In the genomic region with DNA sequence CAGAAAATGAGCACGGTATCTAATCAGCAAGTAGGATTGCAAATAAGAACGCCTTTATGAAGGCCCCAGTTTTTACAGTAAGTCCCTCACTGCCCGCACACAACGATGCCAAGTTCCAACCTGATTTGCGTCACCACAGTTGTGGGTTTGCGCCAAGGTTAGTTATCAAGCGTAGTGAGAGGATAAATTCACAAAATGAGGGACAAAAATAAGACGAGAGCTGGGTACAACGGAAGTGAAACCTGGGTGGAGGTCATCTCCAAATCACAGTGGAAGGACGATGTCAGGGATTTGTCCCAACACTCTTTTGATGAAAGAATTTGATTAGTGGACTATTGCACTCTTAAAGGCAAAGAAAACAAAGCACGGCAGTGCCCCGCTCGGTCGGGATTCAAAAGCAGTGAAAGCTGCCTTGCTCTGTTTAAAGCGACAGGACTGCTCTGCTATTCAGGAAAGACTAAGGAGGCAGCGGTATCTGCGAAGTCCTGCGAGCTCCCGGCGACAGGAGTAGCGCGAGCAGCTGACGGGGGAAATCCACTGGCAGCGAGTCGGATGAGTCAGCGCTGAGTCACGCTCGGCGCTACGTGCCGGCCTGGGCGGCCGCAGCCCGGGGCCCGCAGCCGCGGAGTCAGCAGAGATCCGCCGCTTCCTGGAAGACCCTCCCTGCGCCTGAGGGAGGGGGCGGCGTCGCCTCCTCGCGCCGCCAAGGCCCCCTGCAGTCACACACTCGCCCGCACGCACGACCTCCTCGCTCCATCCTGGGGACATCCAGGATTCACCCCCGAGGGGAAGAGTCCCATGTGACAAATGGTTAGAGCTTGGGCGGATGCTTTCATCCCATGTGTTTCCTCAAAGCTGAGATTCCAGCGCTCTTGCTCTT, we compare ENCODE assay signal across 8 cellular contexts.
A peak's percentile ranks its signal among the peaks of the same experiment; 100 is the strongest.
DNase-seq lines count a peak whose midpoint lies in the region; ATAC-seq and TF ChIP-seq lines count a peak whose summit lies in the region.

No MANE protein-coding gene starts in this region.

- H3K27me3 ChIP-seq in Panc1 (ENCODE audit: control insufficient read depth, insufficient read depth, low read length): no peaks in the 10 kb centered on the region
- H3K27me3 ChIP-seq in fibroblast of lung (ENCODE audit: control insufficient read depth, insufficient read depth, low read length): no peaks in the 10 kb centered on the region
- no peaks in the 10 kb centered on the region for H3K27me3 ChIP-seq in naive thymus-derived CD4-positive, alpha-beta T cell (ENCODE audit: control insufficient read depth in 2 of 2, insufficient read depth in 2 of 2, low read length in 2 of 2)

- H3K27ac ChIP-seq in Panc1 (ENCODE audit: low read length) (peak overlapping the region; percentile 98), fibroblast of lung (ENCODE audit: insufficient read depth, low read length) (peak overlapping the region; percentile 100)
- H3K27ac ChIP-seq in naive thymus-derived CD4-positive, alpha-beta T cell (ENCODE audit: low read depth, low read length): peak overlapping the region; percentile 41

- peak overlapping the region; percentile 78 for H2AFZ ChIP-seq in fibroblast of lung (ENCODE audit: low read length)

- in situ Hi-C loops in Panc1 (cut with HindIII; ENCODE audit: low pct_unique_long_range_greater_than_20kb, low sequenced_read_pairs): no loop called here

- H3K9ac ChIP-seq in fibroblast of lung (ENCODE audit: insufficient read depth, low read length): peak overlapping the region; percentile 88

- peaks cover 17% of the 10 kb centered on the region for H3K4me1 ChIP-seq in Panc1 (ENCODE audit: control insufficient read depth, insufficient read depth, low read length)
- peaks cover 10% of the 10 kb centered on the region for H3K4me1 ChIP-seq in fibroblast of lung (ENCODE audit: control insufficient read depth, extremely low read depth, insufficient read depth, low read length)
- peaks cover 0 to 4% of the 10 kb centered on the region in 2 donors for H3K4me1 ChIP-seq in naive thymus-derived CD4-positive, alpha-beta T cell (ENCODE audit: control insufficient read depth in 2 of 2, insufficient read depth in 2 of 2, low read length in 2 of 2)

- intact Hi-C loops in Panc1 (cut with micrococcal nuclease; ENCODE audit: unreplicated experiment): loop anchor here (1.0 kb wide), 1 partner anchor 100 kb away; no protein-coding TSS in a partner anchor
- intact Hi-C loops in naive thymus-derived CD4-positive, alpha-beta T cell (cut with micrococcal nuclease): loop anchor here (1.0 to 5.0 kb wide), 11 partner anchors 10 to 871 kb away; a partner anchor contains a TSS

- CTCF ChIA-PET in Panc1 (lab: Charles Lee): interaction anchor here (0.6 to 0.7 kb wide), 2 partner anchors 20 to 98 kb away, joined by 7 read pairs; no protein-coding TSS in a partner anchor
- CTCF ChIA-PET in naive thymus-derived CD4-positive, alpha-beta T cell (lab: Charles Lee): interaction anchor here (0.6 to 3.1 kb wide), 4 partner anchors 60 to 104 kb away, joined by 3 to 16 read pairs (median 3); a partner anchor contains a TSS

- H3K4me1 Mint-ChIP-seq in naive thymus-derived CD4-positive, alpha-beta T cell: peaks cover 13 to 34% (median 23%) of the 10 kb centered on the region in 7 donors
- H3K4me1 Mint-ChIP-seq in stimulated activated memory B cell treated with anti-CD40 and anti-IgM and Interleukin-4, amounts not matched to agents 10 μg/mL and 1 μg/mL and 100 μg/mL, for 72 hours: peaks cover 25% of the 10 kb centered on the region

- peak overlapping the region; percentile 74 to 94 (median 91) for H3K27ac Mint-ChIP-seq in naive thymus-derived CD4-positive, alpha-beta T cell
- H3K27ac Mint-ChIP-seq in stimulated activated memory B cell treated with anti-CD40 and anti-IgM and Interleukin-4, amounts not matched to agents 10 μg/mL and 1 μg/mL and 100 μg/mL, for 72 hours: peak overlapping the region; percentile 76

- peak overlapping the region; percentile 88 to 99 (median 92) for H3K4me3 Mint-ChIP-seq in naive thymus-derived CD4-positive, alpha-beta T cell
- H3K4me3 Mint-ChIP-seq in stimulated activated memory B cell treated with anti-CD40 and anti-IgM and Interleukin-4, amounts not matched to agents 10 μg/mL and 1 μg/mL and 100 μg/mL, for 72 hours: peak overlapping the region; percentile 77

- H3K4me3 ChIP-seq in Panc1 (ENCODE audit: low read depth in 2 of 2, low read length in 2 of 2) (peak overlapping the region; percentile 52 to 68), fibroblast of lung (replicated peaks in 1 of 4; ENCODE audit: control extremely low read depth in 1 of 4, insufficient read depth in 1 of 4, low read depth in 3 of 4, low read length in 4 of 4) (peak overlapping the region; percentile 58 to 77 (median 62))
- H3K4me3 ChIP-seq in naive thymus-derived CD4-positive, alpha-beta T cell (ENCODE audit: low read length): peak overlapping the region; percentile 76

- peaks cover 0 to 13% (median 0%) of the 10 kb centered on the region in 5 donors for H3K27me3 Mint-ChIP-seq in naive thymus-derived CD4-positive, alpha-beta T cell
- H3K27me3 Mint-ChIP-seq in stimulated activated memory B cell treated with anti-CD40 and anti-IgM and Interleukin-4, amounts not matched to agents 10 μg/mL and 1 μg/mL and 100 μg/mL, for 72 hours: peaks cover 8% of the 10 kb centered on the region

- peak overlapping the region; percentile 100 for H3K4me2 ChIP-seq in fibroblast of lung (ENCODE audit: extremely low read depth, insufficient read depth, low read length)

- no peaks in the 10 kb centered on the region for H3K36me3 ChIP-seq in Panc1 (ENCODE audit: control insufficient read depth, insufficient read depth, low read length)
- H3K36me3 ChIP-seq in fibroblast of lung (ENCODE audit: control insufficient read depth, insufficient read depth, low read length): no peaks in the 10 kb centered on the region
- H3K36me3 ChIP-seq in naive thymus-derived CD4-positive, alpha-beta T cell (ENCODE audit: control insufficient read depth in 2 of 3, insufficient read depth in 3 of 3, low read length in 3 of 3): no peaks in the 10 kb centered on the region

- H3K79me2 ChIP-seq in fibroblast of lung (ENCODE audit: control insufficient read depth, insufficient read depth, low read length): no peaks in the 10 kb centered on the region

- DNase-seq in DMS153 (lab: John Stamatoyannopoulos, UW) (peak; percentile 60), HuH-7.5 (ENCODE audit: low spot score) (peak; percentile 79), Panc1 (ENCODE audit: low read depth, low spot score) (peak; percentile 93), fibroblast of lung (ENCODE audit: low read depth in 2 of 2) (peak; percentile 97 to 98)
- DNase-seq in activated T-helper 1 cell treated with anti-CD3 and anti-CD28 coated beads, Interleukin-2, amount 50 U/mL, for 16 hours (ENCODE audit: low read depth in 1 of 2, low spot score in 1 of 2): peak; percentile 69 to 81
- DNase-seq in naive thymus-derived CD4-positive, alpha-beta T cell: peak; percentile 45 to 89 (median 63)

- peaks cover 0 to 21% (median 6%) of the 10 kb centered on the region in 5 donors for H3K36me3 Mint-ChIP-seq in naive thymus-derived CD4-positive, alpha-beta T cell
- peaks cover 5% of the 10 kb centered on the region for H3K36me3 Mint-ChIP-seq in stimulated activated memory B cell treated with anti-CD40 and anti-IgM and Interleukin-4, amounts not matched to agents 10 μg/mL and 1 μg/mL and 100 μg/mL, for 72 hours

- H3K9me3 Mint-ChIP-seq in naive thymus-derived CD4-positive, alpha-beta T cell: peaks cover 0 to 11% (median 5%) of the 10 kb centered on the region in 11 donors
- peaks cover 7% of the 10 kb centered on the region for H3K9me3 Mint-ChIP-seq in stimulated activated memory B cell treated with anti-CD40 and anti-IgM and Interleukin-4, amounts not matched to agents 10 μg/mL and 1 μg/mL and 100 μg/mL, for 72 hours

- BruUV-seq in Panc1 (replicated peaks; lab: Mats Ljungman, UMichigan): TSS peak; percentile 99

- ATAC-seq in GM21528 (IDR thresholded peaks at IDR 0.05; ENCODE audit: low FRiP score, unreplicated experiment) (peak; percentile 96), Panc1 (peak; percentile 98)
- peak; percentile 90 for ATAC-seq in naive thymus-derived CD4-positive, alpha-beta T cell
- peak; percentile 94 for ATAC-seq in stimulated activated memory B cell treated with anti-CD40 and anti-IgM and Interleukin-4, amounts not matched to agents 10 μg/mL and 1 μg/mL and 100 μg/mL, for 72 hours

- TF ChIP-seq CTCF in Panc1 (IDR thresholded peaks at IDR 0.05) (no peak), fibroblast of lung (conservative IDR thresholded peaks at IDR 0.05 in 1 of 2, IDR thresholded peaks at IDR 0.05 in 1 of 2; ENCODE audit: low read depth in 1 of 2, low read length in 2 of 2) (no peak)

- H4K20me1 ChIP-seq in fibroblast of lung (ENCODE audit: control insufficient read depth, extremely low read depth, insufficient read depth, low read length): no peaks in the 10 kb centered on the region

- POLR2A ChIA-PET in Panc1 (lab: Charles Lee): interaction anchor here (0.6 to 1.4 kb wide), 7 partner anchors 18 to 103 kb away, joined by 3 to 14 read pairs (median 7); a partner anchor contains a TSS
- POLR2A ChIA-PET in naive thymus-derived CD4-positive, alpha-beta T cell (lab: Charles Lee): interaction anchor here (0.6 to 4.5 kb wide), 8 partner anchors 22 to 342 kb away, joined by 3 to 48 read pairs (median 6); a partner anchor contains a TSS

- H3K9me3 ChIP-seq in Panc1 (ENCODE audit: control insufficient read depth, insufficient read depth, low read depth, low read length): peaks cover 8% of the 10 kb centered on the region; the same call in 1 of the 2 replicates
- H3K9me3 ChIP-seq in fibroblast of lung (ENCODE audit: control insufficient read depth, insufficient read depth, low read depth, low read length): no peaks in the 10 kb centered on the region
- H3K9me3 ChIP-seq in naive thymus-derived CD4-positive, alpha-beta T cell (ENCODE audit: control insufficient read depth in 2 of 3, low read length in 3 of 3): no peaks in the 10 kb centered on the region

Comparison
In these comparisons a context has a peak if more than half of its experiments do, and no peak if none do; other contexts are left out.
1. Peak in every context shown above with its lines: DNase-seq, ATAC-seq, H3K4me3 ChIP-seq and H3K27ac ChIP-seq.
2. H3K27ac ChIP-seq: peak in every context shown above with its lines; median percentile 100 in fibroblast of lung; 98 in Panc1; 41 in naive thymus-derived CD4-positive, alpha-beta T cell.